ENCODE assay signal across 12 cellular contexts in genomic region chr15:64749167-64749566, GRCh38. TPM values are rescaled to one million over a fixed set of nuclear protein-coding genes. Genes with fewer than 3 reads are reported as not detected.
DNase-seq lines count a peak whose midpoint lies in the region; ATAC-seq and TF ChIP-seq lines count a peak whose summit lies in the region.
"Had no signal": no experiment of that assay in that cellular context is flagged by ENCODE, and none has a peak within 500 bp of the region (broad histone marks: within the 10 kb centered on the region; RNA-seq: fewer than 3 reads in every experiment).

No MANE protein-coding gene starts in this region.

- no peaks in the 10 kb centered on the region for H3K4me1 ChIP-seq in fibroblast of lung (ENCODE audit: control insufficient read depth, extremely low read depth, insufficient read depth, low read length)

- no peak overlapping the region for H3K27ac ChIP-seq in fibroblast of lung (ENCODE audit: insufficient read depth, low read length)
- H3K27ac ChIP-seq: suprapubic skin had no signal

- H3K27ac Mint-ChIP-seq in glutamatergic neuron (ENCODE audit: unreplicated experiment) = no peak overlapping the region
- no peak overlapping the region for H3K27ac Mint-ChIP-seq in stimulated activated effector memory CD8-positive, alpha-beta T cell treated with anti-CD3 and anti-CD28 coated beads, Interleukin-12 subunit alpha, Interleukin-12 subunit beta, amount 100 ng/mL, for 72 hours
- H3K27ac Mint-ChIP-seq: B cell, progenitor cell of endocrine pancreas had no signal

- H4K20me1 ChIP-seq in fibroblast of lung (ENCODE audit: control insufficient read depth, extremely low read depth, insufficient read depth, low read length) = no peaks in the 10 kb centered on the region

- peaks cover 3% of the 10 kb centered on the region for H3K9me3 Mint-ChIP-seq in glutamatergic neuron (ENCODE audit: unreplicated experiment)
- H3K9me3 Mint-ChIP-seq in stimulated activated effector memory CD8-positive, alpha-beta T cell treated with anti-CD3 and anti-CD28 coated beads, Interleukin-12 subunit alpha, Interleukin-12 subunit beta, amount 100 ng/mL, for 72 hours = no peaks in the 10 kb centered on the region

- H3K9me3 ChIP-seq in fibroblast of lung (ENCODE audit: control insufficient read depth, insufficient read depth, low read depth, low read length) = no peaks in the 10 kb centered on the region
- H3K9me3 ChIP-seq: suprapubic skin had no signal

- peaks cover 5% of the 10 kb centered on the region for H3K4me1 Mint-ChIP-seq in glutamatergic neuron (ENCODE audit: low read depth, unreplicated experiment)
- peaks cover 6% of the 10 kb centered on the region for H3K4me1 Mint-ChIP-seq in stimulated activated effector memory CD8-positive, alpha-beta T cell treated with anti-CD3 and anti-CD28 coated beads, Interleukin-12 subunit alpha, Interleukin-12 subunit beta, amount 100 ng/mL, for 72 hours

- no peaks in the 10 kb centered on the region for H3K36me3 ChIP-seq in fibroblast of lung (ENCODE audit: control insufficient read depth, insufficient read depth, low read length)
- H3K36me3 ChIP-seq: suprapubic skin had no signal

- H3K4me3 ChIP-seq in fibroblast of lung (replicated peaks in 1 of 4; ENCODE audit: control extremely low read depth in 1 of 4, insufficient read depth in 1 of 4, low read depth in 3 of 4, low read length in 4 of 4) = no peak overlapping the region
- H3K4me3 ChIP-seq: suprapubic skin had no signal

- no peak for ATAC-seq in stimulated activated effector memory CD8-positive, alpha-beta T cell treated with anti-CD3 and anti-CD28 coated beads, Interleukin-12 subunit alpha, Interleukin-12 subunit beta, amount 100 ng/mL, for 72 hours

- no peaks in the 10 kb centered on the region for H3K79me2 ChIP-seq in fibroblast of lung (ENCODE audit: control insufficient read depth, insufficient read depth, low read length)

- no peak overlapping the region for H3K4me3 Mint-ChIP-seq in glutamatergic neuron (ENCODE audit: unreplicated experiment)
- no peak overlapping the region for H3K4me3 Mint-ChIP-seq in stimulated activated effector memory CD8-positive, alpha-beta T cell treated with anti-CD3 and anti-CD28 coated beads, Interleukin-12 subunit alpha, Interleukin-12 subunit beta, amount 100 ng/mL, for 72 hours
- H3K4me3 Mint-ChIP-seq: B cell had no signal

- no peak overlapping the region for H3K9ac ChIP-seq in fibroblast of lung (ENCODE audit: insufficient read depth, low read length)

- H3K36me3 Mint-ChIP-seq in glutamatergic neuron (ENCODE audit: unreplicated experiment) = no peaks in the 10 kb centered on the region
- H3K36me3 Mint-ChIP-seq in stimulated activated effector memory CD8-positive, alpha-beta T cell treated with anti-CD3 and anti-CD28 coated beads, Interleukin-12 subunit alpha, Interleukin-12 subunit beta, amount 100 ng/mL, for 72 hours = peaks cover 6% of the 10 kb centered on the region

- peaks cover 2% of the 10 kb centered on the region for H3K27me3 Mint-ChIP-seq in glutamatergic neuron (ENCODE audit: unreplicated experiment)
- H3K27me3 Mint-ChIP-seq: progenitor cell of endocrine pancreas had no signal

- H2AFZ ChIP-seq in fibroblast of lung (ENCODE audit: low read length) = no peak overlapping the region

- H3K27me3 ChIP-seq in fibroblast of lung (ENCODE audit: control insufficient read depth, insufficient read depth, low read length) = no peaks in the 10 kb centered on the region
- H3K27me3 ChIP-seq: suprapubic skin had no signal

- no peak overlapping the region for H3K4me2 ChIP-seq in fibroblast of lung (ENCODE audit: extremely low read depth, insufficient read depth, low read length)

- peak; percentile 55 for DNase-seq in AG20443 (ENCODE audit: low spot score)
- DNase-seq in RPMI7951 (ENCODE audit: low read depth) = peak; percentile 39
- peak; percentile 14 to 84 for DNase-seq in fibroblast of lung (ENCODE audit: low read depth in 2 of 2)
- DNase-seq in myocyte (ENCODE audit: low read depth) = peak; percentile 68
- no peak for DNase-seq in NCI-H82 treated with DMSO at 0.1 percent for 48 hours (lab: John Stamatoyannopoulos, UW; ENCODE audit: unreplicated experiment)
- DNase-seq in glutamatergic neuron = no peak
- DNase-seq in central memory CD4-positive, alpha-beta T cell = no peak
- DNase-seq in stimulated activated effector memory CD8-positive, alpha-beta T cell treated with anti-CD3 and anti-CD28 coated beads, Interleukin-12 subunit alpha, Interleukin-12 subunit beta, amount 100 ng/mL, for 72 hours (ENCODE audit: low spot score in 2 of 2) = no peak
- DNase-seq: NCI-H1694 had no signal

- no peak for TF ChIP-seq CTCF in fibroblast of lung (conservative IDR thresholded peaks at IDR 0.05 in 1 of 2, IDR thresholded peaks at IDR 0.05 in 1 of 2; ENCODE audit: low read depth in 1 of 2, low read length in 2 of 2)
- no peak for TF ChIP-seq CTCF in glutamatergic neuron (IDR thresholded peaks at IDR 0.05; ENCODE audit: partially characterized antibody, unreplicated experiment)

RNA-seq across cellular contexts. Expression of gene RBPMS2, which starts 26.2 kb away (rescaled TPM):
- not detected in 2 replicates for total RNA-seq in RPMI7951 (2014; rRNA removed; shearing (Covaris generic))
- total RNA-seq in fibroblast of lung (under 0.01 TPM in 1 of 2 replicates, not detected in the other), myocyte (not detected in 2 replicates), glutamatergic neuron (ENCODE audit: unreplicated experiment) (2.0 TPM)
- 0.18 and 1.1 TPM in 2 replicates for polyA plus RNA-seq in fibroblast of lung
- polyA plus RNA-seq in fibroblast of lung (2012) = 1.1 and 3.4 TPM in 2 replicates
- polyA minus RNA-seq in fibroblast of lung (ENCODE audit: low replicate concordance) = 6.6 TPM in 1 of 2 replicates, not detected in the other
- 0.10 TPM for polyA plus RNA-seq in myocyte (2012)

Comparison
In these comparisons a context has a peak if more than half of its experiments do, and no peak if none do; other contexts are left out.
1. DNase-seq: peak in AG20443 (single experiment), RPMI7951 (single experiment), fibroblast of lung (2 of 2) and myocyte (single experiment); none in NCI-H82 treated with DMSO at 0.1 percent for 48 hours (single experiment), glutamatergic neuron (single experiment), central memory CD4-positive, alpha-beta T cell (single experiment) and stimulated activated effector memory CD8-positive, alpha-beta T cell treated with anti-CD3 and anti-CD28 coated beads, Interleukin-12 subunit alpha, Interleukin-12 subunit beta, amount 100 ng/mL, for 72 hours (0 of 2).